In genomic region chr21:45768011-45768740, GRCh38 we compare ENCODE assay signal across 12 cellular contexts.
A peak's percentile ranks its signal among the peaks of the same experiment; 100 is the strongest.
DNase-seq lines count a peak whose midpoint lies in the region; ATAC-seq and TF ChIP-seq lines count a peak whose summit lies in the region.
"Had no signal": no experiment of that assay in that cellular context is flagged by ENCODE, and none has a peak within 500 bp of the region (broad histone marks: within the 10 kb centered on the region; RNA-seq: fewer than 3 reads in every experiment).

No MANE protein-coding gene starts in this region.

- 18% methylated on average over 10 of the region's 11 CpGs for WGBS in prostate gland

- peak overlapping the region in 1 of 4 donors; percentile 59 for H3K4me3 Mint-ChIP-seq in CD4-positive, CD25-positive, alpha-beta regulatory T cell

- H3K27me3 ChIP-seq in CD4-positive, CD25-positive, alpha-beta regulatory T cell (ENCODE audit: control insufficient read depth, insufficient read depth, low read length): no peaks in the 10 kb centered on the region
- peaks cover 3% of the 10 kb centered on the region for H3K27me3 ChIP-seq in prostate gland (replicated peaks; ENCODE audit: insufficient read depth)
- H3K27me3 ChIP-seq: BE2C, esophagus muscularis mucosa had no signal

- no peak overlapping the region for H3K27ac ChIP-seq in CD4-positive, CD25-positive, alpha-beta regulatory T cell (ENCODE audit: insufficient read depth, low read length, poor library complexity, severe bottlenecking)
- no peak overlapping the region for H3K27ac ChIP-seq in prostate gland
- H3K27ac ChIP-seq: esophagus muscularis mucosa had no signal

- no peak for TF ChIP-seq POLR2A in prostate gland (IDR thresholded peaks at IDR 0.05)

- peaks cover 7% of the 10 kb centered on the region for H3K27me3 Mint-ChIP-seq in CD4-positive, CD25-positive, alpha-beta regulatory T cell

- H3K9me3 ChIP-seq in CD4-positive, CD25-positive, alpha-beta regulatory T cell (ENCODE audit: control insufficient read depth in 2 of 2, low read length in 2 of 2): no peaks in the 10 kb centered on the region
- H3K9me3 ChIP-seq in prostate gland: no peaks in the 10 kb centered on the region
- H3K9me3 ChIP-seq: BE2C had no signal

- ATAC-seq in CD4-positive, CD25-positive, alpha-beta regulatory T cell (ENCODE audit: low read depth in 2 of 2): no peak

- no peaks in the 10 kb centered on the region for H3K36me3 ChIP-seq in CD4-positive, CD25-positive, alpha-beta regulatory T cell (ENCODE audit: control insufficient read depth, insufficient read depth, low read length)
- no peaks in the 10 kb centered on the region for H3K36me3 ChIP-seq in prostate gland
- H3K36me3 ChIP-seq: esophagus muscularis mucosa had no signal

- peaks cover 0 to 1% (median 0%) of the 10 kb centered on the region in 7 donors for H3K9me3 Mint-ChIP-seq in CD4-positive, CD25-positive, alpha-beta regulatory T cell

- peak overlapping the region; percentile 50 to 94 (median 90) for H3K27ac Mint-ChIP-seq in CD4-positive, CD25-positive, alpha-beta regulatory T cell

- peak in 1 of 3 donors; percentile 24 for DNase-seq in CD4-positive, CD25-positive, alpha-beta regulatory T cell
- DNase-seq in activated CD4-positive, alpha-beta T cell treated with anti-CD3 and anti-CD28 coated beads, Interleukin-2, amount 50 U/mL, for 4 hours: peak; percentile 50 to 57
- DNase-seq in astrocyte of the hippocampus (ENCODE audit: low read depth, low spot score) (peak; percentile 50), prostate gland (ENCODE audit: low spot score) (no peak), KG1 (lab: John Stamatoyannopoulos, UW) (no peak), NCI-H345 (lab: John Stamatoyannopoulos, UW) (no peak), middle frontal gyrus (ENCODE audit: extremely low spot score, low spot score) (no peak)
- DNase-seq in stimulated activated CD4-positive, alpha-beta T cell treated with anti-CD3 and anti-CD28 coated beads, Interleukin-15, amount 100 ng/mL, for 24 hours: peak; percentile 77
- DNase-seq: amniotic stem cell, NCI-H526 treated with DMSO at 0.1 percent for 48 hours had no signal

- TF ChIP-seq CTCF in prostate gland (IDR thresholded peaks at IDR 0.05): no peak

- peaks cover 3% of the 10 kb centered on the region for H3K36me3 Mint-ChIP-seq in CD4-positive, CD25-positive, alpha-beta regulatory T cell

- peaks cover 5 to 31% (median 16%) of the 10 kb centered on the region in 4 donors for H3K4me1 Mint-ChIP-seq in CD4-positive, CD25-positive, alpha-beta regulatory T cell

- intact Hi-C loops in prostate gland (cut with DNase I): no loop called here

- peaks cover 22% of the 10 kb centered on the region for H3K4me1 ChIP-seq in CD4-positive, CD25-positive, alpha-beta regulatory T cell (ENCODE audit: control insufficient read depth, insufficient read depth, low read length, poor library complexity, severe bottlenecking)
- H3K4me1 ChIP-seq in prostate gland (replicated peaks): no peaks in the 10 kb centered on the region

- no peak overlapping the region for H3K4me3 ChIP-seq in CD4-positive, CD25-positive, alpha-beta regulatory T cell (ENCODE audit: low read depth, low read length)
- no peak overlapping the region for H3K4me3 ChIP-seq in prostate gland
- H3K4me3 ChIP-seq: esophagus muscularis mucosa had no signal

Comparison
In these comparisons a context has a peak if more than half of its experiments do, and no peak if none do; other contexts are left out.
1. DNase-seq: peak in activated CD4-positive, alpha-beta T cell treated with anti-CD3 and anti-CD28 coated beads, Interleukin-2, amount 50 U/mL, for 4 hours (2 of 2), astrocyte of the hippocampus (single experiment) and stimulated activated CD4-positive, alpha-beta T cell treated with anti-CD3 and anti-CD28 coated beads, Interleukin-15, amount 100 ng/mL, for 24 hours (single experiment); none in prostate gland (single experiment), KG1 (single experiment), NCI-H345 (single experiment) and middle frontal gyrus (single experiment).